In the genomic region with DNA sequence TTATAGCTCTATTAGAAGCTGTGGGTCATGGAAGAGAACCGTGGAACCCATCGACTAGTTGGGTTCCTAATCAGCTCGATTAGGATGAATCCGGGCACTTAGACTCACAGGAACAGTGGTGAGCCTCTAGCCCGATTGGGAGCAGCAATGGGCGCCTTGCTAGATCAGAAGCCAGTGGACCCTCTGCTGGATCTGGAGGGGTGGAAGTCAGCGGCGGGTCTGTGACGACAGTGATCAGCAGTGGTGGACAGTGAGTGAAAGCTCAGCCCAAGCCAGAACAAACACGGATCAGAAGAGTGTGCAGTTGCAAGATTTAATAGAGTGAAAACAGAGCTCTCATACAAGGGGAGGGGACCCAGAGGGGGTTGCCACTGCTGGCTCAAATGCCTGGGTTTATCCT, we compare ENCODE assay signal across 22 cellular contexts.
"Had no signal": no experiment of that assay in that cellular context is flagged by ENCODE, and none has a peak within 500 bp of the region (broad histone marks: within the 10 kb centered on the region; RNA-seq: fewer than 3 reads in every experiment).

No MANE protein-coding gene starts in this region.

- ATAC-seq: Panc1, PC-3 had no signal

- DNase-seq: KBM-7; MV-4-11; NCI-H1048; NCI-H1105; NCI-H1417; NCI-H1436 treated with DMSO at 0.1 percent for 48 hours; NCI-H1694; NCI-H187 treated with DMSO at 0.1 percent for 48 hours; NCI-H2029 treated with DMSO at 0.1 percent for 48 hours; NCI-H2171 treated with DMSO at 0.1 percent for 48 hours; NCI-H345; NCI-H524; NCI-H526 treated with DMSO at 0.1 percent for 48 hours; NCI-H748 treated with DMSO at 0.1 percent for 48 hours; NK-92 treated with Interleukin-12 subunit alpha and Interleukin-12 subunit beta, amount 100 ng/mL, for 24 hours; PC-3; SHP77; SK-N-SH; SW 1271 had no signal

- H3K9ac ChIP-seq: SK-N-SH had no signal

- H3K4me2 ChIP-seq: SK-N-SH had no signal

- H3K27ac ChIP-seq: HL-60, RWPE1 had no signal

- H3K9me3 ChIP-seq: SK-N-SH had no signal
